Comparison of ENCODE assay signal across 24 cellular contexts in genomic region chr4:31458813-31459212, GRCh38.
DNase-seq lines count a peak whose midpoint lies in the region; ATAC-seq and TF ChIP-seq lines count a peak whose summit lies in the region.
"Had no signal": no experiment of that assay in that cellular context is flagged by ENCODE, and none has a peak within 500 bp of the region (broad histone marks: within the 10 kb centered on the region; RNA-seq: fewer than 3 reads in every experiment).

No MANE protein-coding gene starts in this region.

- in situ Hi-C loops in brain microvascular endothelial cell (cut with HindIII; ENCODE audit: low pct_ligation_motif_present, low sequenced_read_pairs) = no loop called here

- ATAC-seq in Right ventricle myocardium superior (ENCODE audit: poor library complexity) = peak; percentile 84
- no peak for ATAC-seq in GM21367 (IDR thresholded peaks at IDR 0.05; ENCODE audit: unreplicated experiment)
- ATAC-seq: A549; HepG2; stimulated activated naive B cell treated with anti-CD40 and anti-IgM and Interleukin-4, amounts not matched to agents 10 μg/mL and 1 μg/mL and 100 μg/mL, for 72 hours had no signal

- intact Hi-C loops in Right ventricle myocardium superior (cut with DNase I) = no loop called here
- intact Hi-C loops in thyroid gland (cut with DNase I) = no loop called here
- intact Hi-C loops in activated CD4-positive, alpha-beta memory T cell treated with anti-CD3 and anti-CD28 coated beads for 36 hours (cut with micrococcal nuclease) = no loop called here

- H3K27me3 Mint-ChIP-seq in activated CD4-positive, alpha-beta memory T cell treated with anti-CD3 and anti-CD28 coated beads for 36 hours = no peaks in the 10 kb centered on the region
- H3K27me3 Mint-ChIP-seq: CD4-positive, alpha-beta T cell; stimulated activated naive B cell treated with anti-CD40 and anti-IgM and Interleukin-4, amounts not matched to agents 10 μg/mL and 1 μg/mL and 100 μg/mL, for 72 hours had no signal

- WGBS in thyroid gland, 2 donors = 19 to 22% methylated on average over 4 of the region's 4 CpGs

- peaks cover 16% of the 10 kb centered on the region for H3K9me3 Mint-ChIP-seq in activated CD4-positive, alpha-beta memory T cell treated with anti-CD3 and anti-CD28 coated beads for 36 hours

- H3K27ac Mint-ChIP-seq in activated CD4-positive, alpha-beta memory T cell treated with anti-CD3 and anti-CD28 coated beads for 36 hours = no peak overlapping the region
- H3K27ac Mint-ChIP-seq: CD4-positive, alpha-beta T cell; mesothelial cell of epicardium; stimulated activated naive B cell treated with anti-CD40 and anti-IgM and Interleukin-4, amounts not matched to agents 10 μg/mL and 1 μg/mL and 100 μg/mL, for 72 hours had no signal

- POLR2A ChIA-PET in activated CD4-positive, alpha-beta memory T cell treated with anti-CD3 and anti-CD28 coated beads for 36 hours (lab: Charles Lee) = no interaction called here

- no peak overlapping the region for H3K4me3 ChIP-seq in right atrium auricular region
- H3K4me3 ChIP-seq in brain microvascular endothelial cell (ENCODE audit: low read depth, low read length) = no peak overlapping the region
- H3K4me3 ChIP-seq in thyroid gland (replicated peaks in 1 of 3) = no peak overlapping the region
- H3K4me3 ChIP-seq: A549, prostate gland, tibial artery had no signal

- no peaks in the 10 kb centered on the region for H3K36me3 Mint-ChIP-seq in activated CD4-positive, alpha-beta memory T cell treated with anti-CD3 and anti-CD28 coated beads for 36 hours
- H3K36me3 Mint-ChIP-seq: mesothelial cell of epicardium; stimulated activated naive B cell treated with anti-CD40 and anti-IgM and Interleukin-4, amounts not matched to agents 10 μg/mL and 1 μg/mL and 100 μg/mL, for 72 hours had no signal

- H3K27me3 ChIP-seq in right atrium auricular region (no peaks in the 10 kb centered on the region), brain microvascular endothelial cell (replicated peaks) (no peaks in the 10 kb centered on the region), thyroid gland (no peaks in the 10 kb centered on the region)
- H3K27me3 ChIP-seq: tibial artery had no signal

- H3K4me1 ChIP-seq in right atrium auricular region (no peaks in the 10 kb centered on the region), thyroid gland (peaks cover 5 to 11% of the 10 kb centered on the region in 2 donors)
- H3K4me1 ChIP-seq: A549, prostate gland had no signal

- no peak for TF ChIP-seq CTCF in right atrium auricular region (IDR thresholded peaks at IDR 0.05)
- no peak for TF ChIP-seq CTCF in brain microvascular endothelial cell (IDR thresholded peaks at IDR 0.05; ENCODE audit: low read depth, low read length, missing control alignments)
- no peak for TF ChIP-seq CTCF in thyroid gland (IDR thresholded peaks at IDR 0.05)

- no peak overlapping the region for H3K4me3 Mint-ChIP-seq in activated CD4-positive, alpha-beta memory T cell treated with anti-CD3 and anti-CD28 coated beads for 36 hours
- H3K4me3 Mint-ChIP-seq: CD4-positive, alpha-beta T cell; mesothelial cell of epicardium; nephron; stimulated activated naive B cell treated with anti-CD40 and anti-IgM and Interleukin-4, amounts not matched to agents 10 μg/mL and 1 μg/mL and 100 μg/mL, for 72 hours had no signal

- H3K9me3 ChIP-seq in right atrium auricular region (no peaks in the 10 kb centered on the region), thyroid gland (no peaks in the 10 kb centered on the region)
- H3K9me3 ChIP-seq: A549, prostate gland, tibial artery had no signal

- CTCF ChIA-PET in activated CD4-positive, alpha-beta memory T cell treated with anti-CD3 and anti-CD28 coated beads for 36 hours (lab: Charles Lee) = no interaction called here

- DNase-seq in Right ventricle myocardium superior (no peak), right atrium auricular region (ENCODE audit: low spot score) (no peak), brain microvascular endothelial cell (peak; percentile 14), globus pallidus (ENCODE audit: low spot score) (peak; percentile 2), thyroid gland (peak; percentile 42 to 49), NCI-H146 (lab: John Stamatoyannopoulos, UW) (no peak)
- DNase-seq in activated CD4-positive, alpha-beta memory T cell treated with anti-CD3 and anti-CD28 coated beads for 36 hours = no peak
- DNase-seq: activated CD4-positive, alpha-beta T cell treated with anti-CD3 and anti-CD28 coated beads for 48 hours; activated CD8-positive, alpha-beta memory T cell treated with anti-CD3 and anti-CD28 coated beads, Interleukin-2, amount 50 U/mL, for 4 hours; activated naive CD4-positive, alpha-beta T cell; aorta; CD4-positive, alpha-beta T cell; DND-41; hippocampal formation; NCI-H1694; NK-92 treated with Interleukin-12 subunit alpha and Interleukin-12 subunit beta, amount 100 ng/mL, for 24 hours; stimulated activated naive B cell treated with anti-CD40 and anti-IgM and Interleukin-4, amounts not matched to agents 10 μg/mL and 1 μg/mL and 100 μg/mL, for 72 hours; tibial artery had no signal

- H3K36me3 ChIP-seq in right atrium auricular region (no peaks in the 10 kb centered on the region), brain microvascular endothelial cell (replicated peaks) (no peaks in the 10 kb centered on the region), thyroid gland (no peaks in the 10 kb centered on the region)
- H3K36me3 ChIP-seq: prostate gland, tibial artery had no signal

- no peak overlapping the region for H3K27ac ChIP-seq in right atrium auricular region
- no peak overlapping the region for H3K27ac ChIP-seq in brain microvascular endothelial cell
- peak overlapping the region; percentile 53 to 75 (median 59) for H3K27ac ChIP-seq in thyroid gland
- H3K27ac ChIP-seq: A549, prostate gland, tibial artery had no signal

- H3K4me1 Mint-ChIP-seq in activated CD4-positive, alpha-beta memory T cell treated with anti-CD3 and anti-CD28 coated beads for 36 hours (ENCODE audit: low read depth) = no peaks in the 10 kb centered on the region
- H3K4me1 Mint-ChIP-seq: mesothelial cell of epicardium; nephron; stimulated activated naive B cell treated with anti-CD40 and anti-IgM and Interleukin-4, amounts not matched to agents 10 μg/mL and 1 μg/mL and 100 μg/mL, for 72 hours had no signal

- no peak for TF ChIP-seq POLR2A in thyroid gland (IDR thresholded peaks at IDR 0.05)

Comparison
In these comparisons a context has a peak if more than half of its experiments do, and no peak if none do; other contexts are left out.
1. DNase-seq: peak in brain microvascular endothelial cell (single experiment), globus pallidus (single experiment) and thyroid gland (2 of 2); none in Right ventricle myocardium superior (single experiment), right atrium auricular region (single experiment), activated CD4-positive, alpha-beta memory T cell treated with anti-CD3 and anti-CD28 coated beads for 36 hours (single experiment) and NCI-H146 (single experiment).
2. H3K27ac ChIP-seq: peak in thyroid gland (3 of 3); none in right atrium auricular region (0 of 2) and brain microvascular endothelial cell (single experiment).